Comparison of ENCODE assay signal across 8 cellular contexts in the genomic region with DNA sequence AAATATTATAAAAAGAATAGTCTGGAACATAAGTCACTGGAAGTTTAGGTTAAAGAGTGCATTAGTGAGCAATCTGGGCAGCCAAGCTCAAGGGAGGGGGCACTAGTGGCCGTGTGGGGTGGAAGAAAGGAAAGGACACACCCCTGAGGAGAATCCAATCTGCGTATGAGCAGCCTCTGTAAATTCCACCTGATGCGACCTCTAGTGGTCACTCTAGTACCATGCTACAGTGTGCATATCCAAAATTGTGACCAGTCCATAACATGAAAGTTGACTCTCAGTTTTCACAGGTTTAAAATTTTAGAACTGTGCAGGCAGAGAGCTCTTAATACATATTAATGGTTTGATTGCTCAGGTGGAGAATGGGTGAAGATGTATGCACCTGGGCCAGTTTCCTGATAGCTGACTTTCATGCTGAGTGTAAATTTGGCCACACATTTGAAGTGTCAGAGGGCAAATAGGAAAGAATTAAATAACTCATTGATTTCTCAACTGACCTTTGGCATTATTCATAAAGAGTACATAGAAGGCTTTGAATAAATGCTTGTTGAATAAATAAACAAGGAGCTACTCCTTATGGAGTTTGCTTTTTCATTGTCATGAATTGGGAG.
DNase-seq lines count a peak whose midpoint lies in the region; ATAC-seq and TF ChIP-seq lines count a peak whose summit lies in the region.

No MANE protein-coding gene starts in this region.

- H3K36me3 Mint-ChIP-seq in endodermal cell (ENCODE audit: low read depth), result peaks cover 15% of the 10 kb centered on the region

- H3K4me3 ChIP-seq in endodermal cell (ENCODE audit: low read length) (no peak overlapping the region), mucosa of descending colon (no peak overlapping the region), thyroid gland (replicated peaks in 1 of 3) (no peak overlapping the region)

- H3K9me3 ChIP-seq in endodermal cell (ENCODE audit: control insufficient read depth, low read length), result peaks cover 21% of the 10 kb centered on the region
- peaks cover 3% of the 10 kb centered on the region for H3K9me3 ChIP-seq in mucosa of descending colon
- H3K9me3 ChIP-seq in thyroid gland, result no peaks in the 10 kb centered on the region

- peaks cover 21% of the 10 kb centered on the region for H3K9me3 Mint-ChIP-seq in endodermal cell

- no peak overlapping the region for H3K9ac ChIP-seq in endodermal cell (ENCODE audit: extremely low read depth, low read length, poor library complexity, severe bottlenecking)

- no peaks in the 10 kb centered on the region for H3K27me3 Mint-ChIP-seq in endodermal cell (ENCODE audit: insufficient read depth)

- peaks cover 23% of the 10 kb centered on the region for H3K4me1 Mint-ChIP-seq in endodermal cell

- peak; percentile 96 for TF ChIP-seq CTCF in endodermal cell (conservative IDR thresholded peaks at IDR 0.05)
- TF ChIP-seq CTCF in mucosa of descending colon (IDR thresholded peaks at IDR 0.05), result peak; percentile 83
- TF ChIP-seq CTCF in thyroid gland (IDR thresholded peaks at IDR 0.05), result peak; percentile 58 to 84 (median 72)

- 0 to 5% methylated on average over 3 of the region's 3 CpGs for WGBS in endodermal cell (ENCODE audit: insufficient coverage in 1 of 2, insufficient read length in 1 of 2), 2 experiments
- 0% methylated on average over 3 of the region's 3 CpGs for WGBS in thyroid gland, 2 donors

- no peak overlapping the region for H3K4me3 Mint-ChIP-seq in endodermal cell

- H3K4me1 ChIP-seq in endodermal cell (ENCODE audit: control insufficient read depth, insufficient read depth, low read length), result peaks cover 3% of the 10 kb centered on the region
- H3K4me1 ChIP-seq in mucosa of descending colon (ENCODE audit: low read depth), result no peaks in the 10 kb centered on the region
- H3K4me1 ChIP-seq in thyroid gland, result peaks cover 0 to 4% of the 10 kb centered on the region in 2 donors

- H3K27ac Mint-ChIP-seq in endodermal cell, result no peak overlapping the region

- TF ChIP-seq POLR2A in thyroid gland (IDR thresholded peaks at IDR 0.05), result no peak

- H3K27ac ChIP-seq in endodermal cell (ENCODE audit: low read depth, low read length) (no peak overlapping the region), thyroid gland (no peak overlapping the region)

- ATAC-seq in GM19351 (IDR thresholded peaks at IDR 0.05; ENCODE audit: unreplicated experiment) (peak; percentile 92), HG03196 (IDR thresholded peaks at IDR 0.05; ENCODE audit: unreplicated experiment) (peak; percentile 94), mucosa of descending colon (peak; percentile 88)

- H3K36me3 ChIP-seq in endodermal cell (ENCODE audit: control insufficient read depth, insufficient read depth, low read length) (peaks cover 14% of the 10 kb centered on the region), mucosa of descending colon (ENCODE audit: low read depth) (no peaks in the 10 kb centered on the region), thyroid gland (no peaks in the 10 kb centered on the region)

- peak; percentile 28 for DNase-seq in Caki2 (ENCODE audit: low read depth)
- peak; percentile 84 for DNase-seq in NCI-H345 (lab: John Stamatoyannopoulos, UW)
- peak; percentile 31 to 51 for DNase-seq in activated CD4-positive, alpha-beta T cell treated with anti-CD3 and anti-CD28 coated beads for 4 hours
- DNase-seq in endodermal cell, result peak; percentile 83
- peak in 1 of 3 donors; percentile 74 for DNase-seq in mucosa of descending colon
- peak; percentile 45 to 58 for DNase-seq in thyroid gland

- no peaks in the 10 kb centered on the region for H3K27me3 ChIP-seq in endodermal cell (ENCODE audit: control insufficient read depth, insufficient read depth, low read length, poor library complexity, severe bottlenecking)
- no peaks in the 10 kb centered on the region for H3K27me3 ChIP-seq in thyroid gland

- intact Hi-C loops in mucosa of descending colon (cut with DNase I, micrococcal nuclease) (loop anchor here in 1 of 2 donors (2.0 kb wide), 1 partner anchor 246 kb away; no protein-coding TSS in a partner anchor), thyroid gland (cut with DNase I) (loop anchor here (5.0 kb wide), 1 partner anchor 248 kb away; no protein-coding TSS in a partner anchor)

- in situ Hi-C loops in Caki2 (cut with HindIII; ENCODE audit: low pct_unique_long_range_greater_than_20kb, low sequenced_read_pairs), result no loop called here
